ENCODE assay signal across 18 cellular contexts in genomic region chr12:97452839-97453238, GRCh38. TPM values are rescaled to one million over a fixed set of nuclear protein-coding genes. Genes with fewer than 3 reads are reported as not detected.
A peak's percentile ranks its signal among the peaks of the same experiment; 100 is the strongest.
DNase-seq lines count a peak whose midpoint lies in the region; ATAC-seq, FAIRE-seq and TF ChIP-seq lines count a peak whose summit lies in the region.
"Had no signal": no experiment of that assay in that cellular context is flagged by ENCODE, and none has a peak within 500 bp of the region (broad histone marks: within the 10 kb centered on the region; RNA-seq: fewer than 3 reads in every experiment).

No MANE protein-coding gene starts in this region.

- no peak for TF ChIP-seq POLR2A in GM12878 (IDR thresholded peaks at IDR 0.05; ENCODE audit: low read depth, low read length)

- CTCF ChIA-PET in GM12878 (lab: Yijun Ruan, JAX) (interaction anchor here (0.7 to 1.2 kb wide), 3 partner anchors 23 to 146 kb away, joined by 3 to 4 read pairs (median 4); no protein-coding TSS in a partner anchor), OCI-LY7 (lab: Charles Lee; ENCODE audit: unreplicated experiment) (no interaction called here)

- FAIRE-seq in GM12878 (lab: Jason Lieb, UNC), result no peak

- H3K4me3 Mint-ChIP-seq in T-helper 17 cell, result no peak overlapping the region
- H3K4me3 Mint-ChIP-seq: immature natural killer cell; naive thymus-derived CD8-positive, alpha-beta T cell; T-helper 1 cell treated with Interleukin-12 subunit alpha and Interleukin-12 subunit beta and Interleukin-4 antibody, amounts not matched to agents 30 μg/mL and 1 μg/mL, for 36 hours had no signal

- SMC1A ChIA-PET in GM12878 (lab: Charles Lee; ENCODE audit: uncharacterized antibody, unreplicated experiment), result interaction anchor here (0.6 to 1.4 kb wide), 6 partner anchors 13 to 1246 kb away, joined by 3 to 5 read pairs (median 4); no protein-coding TSS in a partner anchor

- H3K27ac Mint-ChIP-seq in T-helper 17 cell, result no peak overlapping the region
- H3K27ac Mint-ChIP-seq: immature natural killer cell; naive thymus-derived CD8-positive, alpha-beta T cell; T-helper 1 cell treated with Interleukin-12 subunit alpha and Interleukin-12 subunit beta and Interleukin-4 antibody, amounts not matched to agents 30 μg/mL and 1 μg/mL, for 36 hours had no signal

- intact Hi-C loops in GM12878 (cut with micrococcal nuclease; ENCODE audit: unreplicated experiment), result no loop called here
- intact Hi-C loops in OCI-LY7 (cut with micrococcal nuclease; ENCODE audit: unreplicated experiment), result no loop called here

- H3K4me1 ChIP-seq in GM12878 (ENCODE audit: control insufficient read depth, insufficient read depth, low read length) (peaks cover 3% of the 10 kb centered on the region), OCI-LY7 (ENCODE audit: insufficient read depth, low read length, poor library complexity, severe bottlenecking) (no peaks in the 10 kb centered on the region), right atrium auricular region (no peaks in the 10 kb centered on the region)
- H3K4me1 ChIP-seq: BLaER1 treated with 17β-estradiol and CSF1 and Interleukin-3, amounts not matched to agents 10 nM and 100 nM had no signal

- no peaks in the 10 kb centered on the region for H3K9me2 ChIP-seq in OCI-LY7 (ENCODE audit: insufficient read depth, low read length)

- DNase-seq in GM12878 (ENCODE audit: low read depth, low spot score) (no peak), cerebellum (ENCODE audit: low spot score) (no peak), OCI-LY7 (ENCODE audit: low spot score) (no peak), T-helper 17 cell (no peak), right atrium auricular region (ENCODE audit: low spot score) (no peak)
- DNase-seq: activated naive CD4-positive, alpha-beta T cell treated with Interleukin-2 at 50 U/mL for 16 hours; dermis blood vessel endothelial cell; immature natural killer cell; naive thymus-derived CD8-positive, alpha-beta T cell; NCI-H2029; substantia nigra had no signal

- POLR2A ChIA-PET in GM12878 (lab: Charles Lee) (no interaction called here), OCI-LY7 (lab: Charles Lee) (interaction anchor here (1.5 kb wide), 1 partner anchor 23 kb away, joined by 4 read pairs; no protein-coding TSS in a partner anchor)

- H3K79me2 ChIP-seq in GM12878 (ENCODE audit: control insufficient read depth, insufficient read depth, low read length) (no peaks in the 10 kb centered on the region), OCI-LY7 (ENCODE audit: insufficient read depth, low read depth, low read length) (no peaks in the 10 kb centered on the region)

- H3K36me3 Mint-ChIP-seq in T-helper 17 cell (ENCODE audit: low read depth), result no peaks in the 10 kb centered on the region
- H3K36me3 Mint-ChIP-seq: immature natural killer cell had no signal

- peak overlapping the region; percentile 79 for H3K27ac ChIP-seq in GM12878 (ENCODE audit: control insufficient read depth, insufficient read depth)
- no peak overlapping the region for H3K27ac ChIP-seq in OCI-LY7 (ENCODE audit: low read depth, low read length, poor library complexity, severe bottlenecking)
- H3K27ac ChIP-seq in right atrium auricular region, result no peak overlapping the region
- H3K27ac ChIP-seq: BLaER1 treated with 17β-estradiol and CSF1 and Interleukin-3, amounts not matched to agents 10 nM and 100 nM had no signal

- no peak overlapping the region for H3K9ac ChIP-seq in GM12878 (ENCODE audit: control insufficient read depth, insufficient read depth, low read length)
- H3K9ac ChIP-seq: BLaER1 treated with 17β-estradiol and CSF1 and Interleukin-3, amounts not matched to agents 10 nM and 100 nM had no signal

- H3K4me1 Mint-ChIP-seq in T-helper 17 cell, result no peaks in the 10 kb centered on the region
- H3K4me1 Mint-ChIP-seq: immature natural killer cell; naive thymus-derived CD8-positive, alpha-beta T cell had no signal

- H4K20me1 ChIP-seq in GM12878 (ENCODE audit: control insufficient read depth, insufficient read depth) (no peaks in the 10 kb centered on the region), OCI-LY7 (ENCODE audit: insufficient read depth, low read length) (no peaks in the 10 kb centered on the region)
- H4K20me1 ChIP-seq: BLaER1 treated with 17β-estradiol and CSF1 and Interleukin-3, amounts not matched to agents 10 nM and 100 nM had no signal

- H3K4me2 ChIP-seq in GM12878 (ENCODE audit: control insufficient read depth, insufficient read depth) (peak overlapping the region; percentile 61), OCI-LY7 (ENCODE audit: low read length) (no peak overlapping the region)
- H3K4me2 ChIP-seq: BLaER1 treated with 17β-estradiol and CSF1 and Interleukin-3, amounts not matched to agents 10 nM and 100 nM had no signal

- H3K36me3 ChIP-seq in GM12878 (ENCODE audit: control insufficient read depth in 2 of 2, insufficient read depth in 2 of 2, low read length in 1 of 2), result no peaks in the 10 kb centered on the region
- no peaks in the 10 kb centered on the region for H3K36me3 ChIP-seq in OCI-LY7 (ENCODE audit: insufficient read depth, low read length)
- no peaks in the 10 kb centered on the region for H3K36me3 ChIP-seq in right atrium auricular region
- H3K36me3 ChIP-seq: BLaER1 treated with 17β-estradiol and CSF1 and Interleukin-3, amounts not matched to agents 10 nM and 100 nM had no signal

- no peaks in the 10 kb centered on the region for H3K27me3 ChIP-seq in GM12878 (replicated peaks in 1 of 2; ENCODE audit: control insufficient read depth in 2 of 2, insufficient read depth in 2 of 2, low read length in 1 of 2)
- no peaks in the 10 kb centered on the region for H3K27me3 ChIP-seq in right atrium auricular region
- H3K27me3 ChIP-seq: BLaER1 treated with 17β-estradiol and CSF1 and Interleukin-3, amounts not matched to agents 10 nM and 100 nM had no signal

- no peak for TF ChIP-seq EP300 in GM12878 (IDR thresholded peaks at IDR 0.05; ENCODE audit: borderline replicate concordance in 1 of 2, control insufficient read depth in 1 of 2, low read depth in 2 of 2, low read length in 2 of 2)

- no peak for TF ChIP-seq RAD21 in GM12878 (IDR thresholded peaks at IDR 0.05; ENCODE audit: insufficient read depth, low read depth, low read length)

- RAD21 ChIA-PET in GM12878 (lab: Charles Lee; ENCODE audit: unreplicated experiment), result no interaction called here

- BruUV-seq in GM12878 (replicated peaks; lab: Mats Ljungman, UMichigan) (no TSS peak), OCI-LY7 (replicated peaks; lab: Mats Ljungman, UMichigan) (no TSS peak)

- H3K27me3 Mint-ChIP-seq in T-helper 17 cell, result no peaks in the 10 kb centered on the region

- TF ChIP-seq CTCF in GM12878 (IDR thresholded peaks at IDR 0.05 in 2 of 3, conservative IDR thresholded peaks at IDR 0.05 in 1 of 3; ENCODE audit: control insufficient read depth in 2 of 3, extremely low read depth in 1 of 3, insufficient read depth in 1 of 3, low read depth in 3 of 3, low read length in 3 of 3) (no peak), OCI-LY7 (conservative IDR thresholded peaks at IDR 0.05; ENCODE audit: low read length) (no peak), right atrium auricular region (IDR thresholded peaks at IDR 0.05) (no peak)

- H3K4me3 ChIP-seq in GM12878 (0 out of 2 replicates have a peak overlapping the region, but pooled peaks have one; percentile 23), OCI-LY7 (ENCODE audit: low read depth, low read length, poor library complexity, severe bottlenecking) (no peak overlapping the region), right atrium auricular region (no peak overlapping the region)
- H3K4me3 ChIP-seq: BLaER1 treated with 17β-estradiol and CSF1 and Interleukin-3, amounts not matched to agents 10 nM and 100 nM; lung had no signal

- no peak overlapping the region; the same call in 1 of the 2 replicates for H2AFZ ChIP-seq in GM12878 (ENCODE audit: control insufficient read depth, low read depth, low read length)
- H2AFZ ChIP-seq in OCI-LY7 (ENCODE audit: low read length), result no peak overlapping the region

- in situ Hi-C loops in GM12878 (cut with MboI), result no loop called here

- ATAC-seq in GM18873 (IDR thresholded peaks at IDR 0.05; ENCODE audit: low FRiP score, unreplicated experiment) (peak; percentile 54), GM21576 (IDR thresholded peaks at IDR 0.05; ENCODE audit: unreplicated experiment) (peak; percentile 85), HG03039 (IDR thresholded peaks at IDR 0.05; ENCODE audit: unreplicated experiment) (peak; percentile 46), GM12878 (peak; percentile 74), T-helper 17 cell (no peak)
- ATAC-seq: activated CD4-positive, CD25-positive, alpha-beta regulatory T cell treated with anti-CD3 and anti-CD28 coated beads, Interleukin-2, amount 50 U/mL, for 24 hours; naive thymus-derived CD8-positive, alpha-beta T cell had no signal

- no peaks in the 10 kb centered on the region for H3K9me3 ChIP-seq in GM12878 (replicated peaks; ENCODE audit: control insufficient read depth, insufficient read depth, low read length)
- H3K9me3 ChIP-seq in OCI-LY7 (ENCODE audit: low read length), result no peaks in the 10 kb centered on the region
- no peaks in the 10 kb centered on the region for H3K9me3 ChIP-seq in T-helper 17 cell (ENCODE audit: control insufficient read depth, low read length, poor library complexity, severe bottlenecking)
- H3K9me3 ChIP-seq in right atrium auricular region, result no peaks in the 10 kb centered on the region
- H3K9me3 ChIP-seq: BLaER1 treated with 17β-estradiol and CSF1 and Interleukin-3, amounts not matched to agents 10 nM and 100 nM had no signal

TF ChIP-seq in GM12878, 131 proteins besides CTCF, POLR2A, EP300 and RAD21 (continues in another document):
- 0 out of 2 replicates have a peak, but pooled peaks have one; percentile 23 for TF ChIP-seq MEF2A (IDR thresholded peaks at IDR 0.05; ENCODE audit: insufficient read depth, low read depth, low read length)

RNA-seq across cellular contexts. Expression of gene RMST, which starts 9.8 kb away (rescaled TPM):
- total RNA-seq in GM12878 (2013; cell fraction: nucleolus; rRNA removed), result 4.2 and 11.6 TPM in 2 replicates
- total RNA-seq in GM12878 (2014; rRNA removed), result 0.22 and 0.23 TPM in 2 replicates
- total RNA-seq in GM12878 (2014; rRNA removed; fragmentation: Illumina TruSeq; extraction: Trizol), result 0.04 and 0.18 TPM in 2 replicates
- not detected in 2 replicates for total RNA-seq in GM12878 (2021)
- not detected for polyA plus RNA-seq in GM12878 (2011; ENCODE audit: low read depth)
- polyA plus RNA-seq in GM12878 (2011; rRNA removed), result 0.11 and 0.36 TPM in 2 replicates
- not detected in 2 replicates for polyA plus RNA-seq in GM12878 (2011; cell fraction: cytosol; rRNA removed)
- polyA plus RNA-seq in GM12878 (2011; cell fraction: nucleus; rRNA removed), result 0.75 and 1.1 TPM in 2 replicates
- polyA plus RNA-seq in GM12878 (2012), result 0.41 TPM in 1 of 2 replicates, not detected in the other
- polyA plus RNA-seq in GM12878 (2014; fragmentation: Illumina TruSeq; extraction: Trizol), result 0.62 TPM in 1 of 2 replicates, not detected in the other
- polyA plus RNA-seq in GM12878 (2014; fragmentation: Nextera tagmentation; extraction: Ambion mirVana), result under 1 TPM in 1 of 2 experiments, not detected in 1; 0.09 TPM
- not detected in 2 replicates for polyA plus RNA-seq in GM12878 (2014; rRNA removed)
- not detected for polyA plus RNA-seq in GM12878 (2016; fragmentation: Nextera tagmentation; extraction: Ambion mirVana)
- 1.5 and 1.8 TPM in 2 replicates for polyA minus RNA-seq in GM12878 (2011; rRNA and poly(A)+ RNA removed)
- polyA minus RNA-seq in GM12878 (2011; cell fraction: cytosol; rRNA and poly(A)+ RNA removed), result 0.62 TPM in 1 of 2 replicates, not detected in the other
- polyA minus RNA-seq in GM12878 (2011; cell fraction: nucleus; rRNA and poly(A)+ RNA removed), result 0.36 and 2.1 TPM in 2 replicates
- total RNA-seq in cerebellum, result 524 TPM
- not detected in 2 replicates for total RNA-seq in OCI-LY7 (2014; rRNA removed; shearing (Covaris generic))
- total RNA-seq in OCI-LY7 (2022), result not detected in 2 replicates
- not detected for total RNA-seq in T-helper 17 cell
- 10 to 100 TPM in 1 of 2 donors, 1 to 10 TPM in 1; 4.5 to 17.3 TPM for total RNA-seq in right atrium auricular region
- total RNA-seq: dermis blood vessel endothelial cell; naive thymus-derived CD8-positive, alpha-beta T cell had no signal
- polyA plus RNA-seq: immature natural killer cell; naive thymus-derived CD8-positive, alpha-beta T cell had no signal

Comparison
In these comparisons a context has a peak if more than half of its experiments do, and no peak if none do; other contexts are left out.
1. RNA of gene RMST, which starts 9.8 kb away (total RNA-seq): 524 TPM in cerebellum (single experiment); 4.5 to 17.3 TPM in right atrium auricular region, 0.04 to 11.6 TPM in GM12878, not detected in OCI-LY7 and not detected in T-helper 17 cell; every median in the first group is over 10 times any median in the second.